19 cellular contexts compared by ENCODE assay signal in genomic region chr5:115402822-115403577, GRCh38.
DNase-seq lines count a peak whose midpoint lies in the region; ATAC-seq and TF ChIP-seq lines count a peak whose summit lies in the region.
"Had no signal": no experiment of that assay in that cellular context is flagged by ENCODE, and none has a peak within 500 bp of the region (broad histone marks: within the 10 kb centered on the region; RNA-seq: fewer than 3 reads in every experiment).

No MANE protein-coding gene starts in this region.

- DNase-seq in AG20443 (ENCODE audit: low spot score) = peak; percentile 24
- peak; percentile 78 for DNase-seq in IMR-90
- DNase-seq in astrocyte of the spinal cord (ENCODE audit: low read depth, low spot score) = peak; percentile 63
- DNase-seq in mesothelial cell of epicardium (ENCODE audit: low spot score in 2 of 2, unreplicated experiment in 2 of 2) = no peak
- no peak for DNase-seq in left lobe of liver (ENCODE audit: low spot score)
- DNase-seq in esophagus muscularis mucosa (ENCODE audit: extremely low spot score) = no peak
- DNase-seq: AML-193; anterior cingulate cortex; colonic mucosa; islet precursor cell; natural killer cell; NCI-H1417 treated with DMSO at 0.1 percent for 48 hours; stimulated activated CD4-positive, alpha-beta T cell treated with anti-CD3 and anti-CD28 coated beads, Interleukin-4, amount 100 ng/mL, for 24 hours; uterus had no signal

- no peak for TF ChIP-seq CTCF in IMR-90 (conservative IDR thresholded peaks at IDR 0.05; ENCODE audit: low read depth, low read length)
- TF ChIP-seq CTCF in astrocyte of the spinal cord (IDR thresholded peaks at IDR 0.05; ENCODE audit: low read depth, low read length) = no peak
- no peak for TF ChIP-seq CTCF in gastroesophageal sphincter (IDR thresholded peaks at IDR 0.05)
- no peak for TF ChIP-seq CTCF in mesothelial cell of epicardium (IDR thresholded peaks at IDR 0.05; ENCODE audit: unreplicated experiment)
- TF ChIP-seq CTCF in esophagus muscularis mucosa (IDR thresholded peaks at IDR 0.05) = no peak

- intact Hi-C loops in IMR-90 (cut with micrococcal nuclease) = no loop called here
- intact Hi-C loops in esophagus muscularis mucosa (cut with DNase I) = no loop called here

- no peak overlapping the region for H2AFZ ChIP-seq in IMR-90 (replicated peaks; ENCODE audit: low read length, poor library complexity)
- H2AFZ ChIP-seq: hepatocyte had no signal

- POLR2A ChIA-PET in IMR-90 (lab: Charles Lee; ENCODE audit: unreplicated experiment) = no interaction called here

- H3K4me3 ChIP-seq in IMR-90 (ENCODE audit: insufficient read depth, low read depth, low read length) = no peak overlapping the region
- no peak overlapping the region for H3K4me3 ChIP-seq in astrocyte of the spinal cord (ENCODE audit: low read depth, low read length)
- H3K4me3 ChIP-seq in gastroesophageal sphincter = no peak overlapping the region
- H3K4me3 ChIP-seq in esophagus muscularis mucosa = no peak overlapping the region
- H3K4me3 ChIP-seq: colonic mucosa, hepatocyte, skin epidermis, uterus had no signal

- peak overlapping the region; percentile 95 for H2BK20ac ChIP-seq in IMR-90 (ENCODE audit: low read depth, low read length)

- H3K27ac Mint-ChIP-seq in mesothelial cell of epicardium = no peak overlapping the region
- H3K27ac Mint-ChIP-seq: natural killer cell had no signal

- 0 out of 2 replicates have a peak overlapping the region, but pooled peaks have one; percentile 28 for H3K23ac ChIP-seq in IMR-90 (ENCODE audit: low read depth, low read length)

- peaks cover 2% of the 10 kb centered on the region for H3K4me1 Mint-ChIP-seq in mesothelial cell of epicardium
- H3K4me1 Mint-ChIP-seq: natural killer cell had no signal

- peak overlapping the region; percentile 51; the same call in 1 of the 2 replicates for H3K4me2 ChIP-seq in IMR-90 (ENCODE audit: low read depth, low read length)
- H3K4me2 ChIP-seq: hepatocyte had no signal

- peak overlapping the region; percentile 81 for H2AK9ac ChIP-seq in IMR-90 (replicated peaks; ENCODE audit: low read depth, low read length, poor library complexity)

- no peak overlapping the region; the same call in 1 of the 2 replicates for H4K5ac ChIP-seq in IMR-90 (ENCODE audit: low read depth, low read length)

- peaks cover 6% of the 10 kb centered on the region for H3K9me1 ChIP-seq in IMR-90 (ENCODE audit: insufficient read depth, low read length)

- in situ Hi-C loops in IMR-90 (cut with MboI; ENCODE audit: low sequenced_read_pairs) = no loop called here
- in situ Hi-C loops in astrocyte of the spinal cord (cut with HindIII; ENCODE audit: low sequenced_read_pairs) = no loop called here

- CTCF ChIA-PET in IMR-90 (lab: Yijun Ruan, JAX) = no interaction called here

- H4K20me1 ChIP-seq in IMR-90 (ENCODE audit: insufficient read depth, low read length) = no peaks in the 10 kb centered on the region

- H3K36me3 Mint-ChIP-seq in mesothelial cell of epicardium = no peaks in the 10 kb centered on the region
- H3K36me3 Mint-ChIP-seq: natural killer cell had no signal

- H2BK5ac ChIP-seq in IMR-90 (ENCODE audit: low read depth, low read length, poor library complexity, severe bottlenecking) = peak overlapping the region; percentile 62

- no peak overlapping the region for H3K4me3 Mint-ChIP-seq in mesothelial cell of epicardium
- H3K4me3 Mint-ChIP-seq: natural killer cell had no signal

- no peak for TF ChIP-seq RAD21 in IMR-90 (IDR thresholded peaks at IDR 0.05; ENCODE audit: low read length)

- dilution Hi-C loops in IMR-90 (cut with HindIII; ENCODE audit: low sequenced_read_pairs, unreplicated experiment) = no loop called here

- no peak overlapping the region for H3K56ac ChIP-seq in IMR-90 (ENCODE audit: extremely low read depth, insufficient read depth, low read length)

- H3K9me3 ChIP-seq in IMR-90 (ENCODE audit: control insufficient read depth, insufficient read depth, low read length) (no peaks in the 10 kb centered on the region), gastroesophageal sphincter (no peaks in the 10 kb centered on the region), esophagus muscularis mucosa (no peaks in the 10 kb centered on the region)
- H3K9me3 ChIP-seq: colonic mucosa, uterus had no signal

- H3K27ac ChIP-seq in IMR-90 (ENCODE audit: insufficient read depth, low read length) (no peak overlapping the region), gastroesophageal sphincter (no peak overlapping the region), esophagus muscularis mucosa (replicated peaks in 1 of 4) (no peak overlapping the region)
- H3K27ac ChIP-seq: colonic mucosa, epithelial cell of prostate, hepatocyte, skin epidermis had no signal

- peak overlapping the region; percentile 96; the same call in 1 of the 2 replicates for H2AK5ac ChIP-seq in IMR-90 (ENCODE audit: low read depth, low read length)

- H4K91ac ChIP-seq in IMR-90 (ENCODE audit: insufficient read depth, low read depth, low read length) = peak overlapping the region; percentile 72

- H3K27me3 ChIP-seq in IMR-90 (ENCODE audit: control insufficient read depth, insufficient read depth, low read length) = no peaks in the 10 kb centered on the region
- H3K27me3 ChIP-seq in gastroesophageal sphincter = no peaks in the 10 kb centered on the region
- no peaks in the 10 kb centered on the region for H3K27me3 ChIP-seq in esophagus muscularis mucosa
- H3K27me3 ChIP-seq: colonic mucosa, hepatocyte, uterus had no signal

- 0 out of 4 replicates have a peak, but pooled peaks cover 0 to 5% of the 10 kb centered on the region in 2 experiments for H3K79me1 ChIP-seq in IMR-90 (ENCODE audit: low read depth in 1 of 2, low read length in 2 of 2)

- ATAC-seq in IMR-90 (ENCODE audit: low read depth) (peak; percentile 66), gastroesophageal sphincter (peak; percentile 62), GM21447 (IDR thresholded peaks at IDR 0.05; ENCODE audit: unreplicated experiment) (no peak), left lobe of liver (no peak)
- ATAC-seq: natural killer cell had no signal

- TF ChIP-seq POLR2A in IMR-90 (IDR thresholded peaks at IDR 0.05; ENCODE audit: low read depth, low read length) (no peak), gastroesophageal sphincter (IDR thresholded peaks at IDR 0.05) (no peak), esophagus muscularis mucosa (IDR thresholded peaks at IDR 0.05; ENCODE audit: low read depth) (no peak)

- peak overlapping the region; percentile 73; the same call in 1 of the 2 replicates for H3K4ac ChIP-seq in IMR-90 (ENCODE audit: low read depth, low read length)

- no TSS peak for BruUV-seq in IMR-90 (replicated peaks; lab: Mats Ljungman, UMichigan)

- H2BK120ac ChIP-seq in IMR-90 (ENCODE audit: low read depth, low read length) = peak overlapping the region; percentile 66

- no peak for TF ChIP-seq EP300 in gastroesophageal sphincter (IDR thresholded peaks at IDR 0.05)
- no peak for TF ChIP-seq EP300 in esophagus muscularis mucosa (IDR thresholded peaks at IDR 0.05)

- H3K9me3 Mint-ChIP-seq in mesothelial cell of epicardium = peaks cover 11% of the 10 kb centered on the region

- no CpG with 5 or more reads among the region's 1 CpG for WGBS in IMR-90 (ENCODE audit: extremely low coverage in 2 of 2, insufficient read length in 1 of 2), 2 experiments
- 40 to 82% methylated on average over 1 of the region's 1 CpG for WGBS in gastroesophageal sphincter (ENCODE audit: low coverage in 1 of 2), 2 donors
- WGBS in esophagus muscularis mucosa = 49% methylated on average over 1 of the region's 1 CpG

- peak overlapping the region; percentile 23 to 55; a peak in 2 of 4 replicates for H4K8ac ChIP-seq in IMR-90 (ENCODE audit: low read depth in 2 of 2, low read length in 2 of 2)

- H3K4me1 ChIP-seq in IMR-90 (ENCODE audit: control insufficient read depth, insufficient read depth, low read length) = peaks cover 6% of the 10 kb centered on the region
- H3K4me1 ChIP-seq in gastroesophageal sphincter = no peaks in the 10 kb centered on the region
- H3K4me1 ChIP-seq in esophagus muscularis mucosa = no peaks in the 10 kb centered on the region
- H3K4me1 ChIP-seq: colonic mucosa, uterus had no signal

- H2BK15ac ChIP-seq in IMR-90 (ENCODE audit: low read depth, low read length) = peak overlapping the region; percentile 91

- no peak overlapping the region for H3K9ac ChIP-seq in IMR-90 (ENCODE audit: low read depth, low read length)

- peak overlapping the region; percentile 87; the same call in 1 of the 2 replicates for H3K18ac ChIP-seq in IMR-90 (ENCODE audit: low read depth, low read length)

- no peaks in the 10 kb centered on the region for H3K27me3 Mint-ChIP-seq in mesothelial cell of epicardium (ENCODE audit: low read depth)

- H3K36me3 ChIP-seq in IMR-90 (ENCODE audit: control insufficient read depth, insufficient read depth, low read length) = no peaks in the 10 kb centered on the region
- H3K36me3 ChIP-seq in gastroesophageal sphincter = no peaks in the 10 kb centered on the region
- H3K36me3 ChIP-seq in esophagus muscularis mucosa = no peaks in the 10 kb centered on the region
- H3K36me3 ChIP-seq: colonic mucosa, uterus had no signal

- H3K14ac ChIP-seq in IMR-90 (replicated peaks; ENCODE audit: low read depth, low read length) = peak overlapping the region; percentile 92

TF ChIP-seq in IMR-90, 13 proteins besides CTCF, POLR2A, EP300 and RAD21:
- TF ChIP-seq RCOR1 (IDR thresholded peaks at IDR 0.05; ENCODE audit: insufficient replicate concordance, low read length) (no peak), USF2 (IDR thresholded peaks at IDR 0.05; ENCODE audit: low read depth, low read length) (no peak), MAFK (IDR thresholded peaks at IDR 0.05; ENCODE audit: low read depth, low read length) (no peak), RFX5 (IDR thresholded peaks at IDR 0.05; ENCODE audit: low read depth, low read length) (no peak), NFE2L2 (IDR thresholded peaks at IDR 0.05; ENCODE audit: low read depth, low read length) (no peak), MAZ (IDR thresholded peaks at IDR 0.05; ENCODE audit: borderline replicate concordance, low read depth, low read length) (no peak), FOS (IDR thresholded peaks at IDR 0.05; ENCODE audit: low read depth, low read length) (0 out of 2 replicates have a peak, but pooled peaks have one; percentile 21), CEBPB (IDR thresholded peaks at IDR 0.05; ENCODE audit: low read depth, low read length) (0 out of 2 replicates have a peak, but pooled peaks have one; percentile 27), CHD1 (IDR thresholded peaks at IDR 0.05; ENCODE audit: low read depth, low read length) (no peak)

Comparison
In these comparisons a context has a peak if more than half of its experiments do, and no peak if none do; other contexts are left out.
1. DNase-seq: peak in AG20443 (single experiment), IMR-90 (single experiment) and astrocyte of the spinal cord (single experiment); none in mesothelial cell of epicardium (0 of 2), left lobe of liver (single experiment) and esophagus muscularis mucosa (single experiment).
2. ATAC-seq: peak in IMR-90 (single experiment) and gastroesophageal sphincter (single experiment); none in GM21447 (single experiment) and left lobe of liver (single experiment).